In genomic region chr10:30765611-30766010, GRCh38 we compare ENCODE assay signal across 16 cellular contexts.
A peak's percentile ranks its signal among the peaks of the same experiment; 100 is the strongest.
DNase-seq lines count a peak whose midpoint lies in the region.
"Had no signal": no experiment of that assay in that cellular context is flagged by ENCODE, and none has a peak within 500 bp of the region (broad histone marks: within the 10 kb centered on the region; RNA-seq: fewer than 3 reads in every experiment).

No MANE protein-coding gene starts in this region.

- H4K20me1 ChIP-seq in GM23248 (ENCODE audit: insufficient read depth), result no peaks in the 10 kb centered on the region
- H4K20me1 ChIP-seq: BLaER1 had no signal

- H3K4me1 ChIP-seq in GM23248 (ENCODE audit: insufficient read depth), result peaks cover 8% of the 10 kb centered on the region; the same call in 1 of the 2 replicates
- H3K4me1 ChIP-seq: BLaER1, SJCRH30 had no signal

- H3K4me2 ChIP-seq in GM23248 (ENCODE audit: unreplicated experiment), result peak overlapping the region; percentile 1
- H3K4me2 ChIP-seq: BLaER1 had no signal

- no peaks in the 10 kb centered on the region for H3K27me3 ChIP-seq in GM23248 (replicated peaks; ENCODE audit: insufficient read depth)
- H3K27me3 ChIP-seq: BLaER1, SJCRH30 had no signal

- 25 to 41% methylated on average over 8 of the region's 8 CpGs for WGBS in GM23248 (ENCODE audit: low coverage in 1 of 2, low lambda C conversion rate in 2 of 2, missing lambda C conversion rate in 2 of 2), 2 experiments

- no peak overlapping the region for H3K4me3 ChIP-seq in GM23248
- H3K4me3 ChIP-seq: BLaER1, GM12878, SJCRH30 had no signal

- no peaks in the 10 kb centered on the region for H3K36me3 ChIP-seq in GM23248 (ENCODE audit: low read depth)
- H3K36me3 ChIP-seq: BLaER1, SJCRH30 had no signal

- in situ Hi-C loops in GM23248 (cut with MboI), result loop anchor here (25.0 kb wide), 1 partner anchor 722 kb away; no protein-coding TSS in a partner anchor

- H3K79me2 ChIP-seq in GM23248 (ENCODE audit: insufficient read depth), result no peaks in the 10 kb centered on the region

- H3F3A ChIP-seq in GM23248 (ENCODE audit: insufficient read depth), result no peaks in the 10 kb centered on the region

- peak; percentile 43 for DNase-seq in GM23248
- DNase-seq in amniotic epithelial cell (ENCODE audit: low read depth), result peak; percentile 67
- DNase-seq in left kidney (ENCODE audit: low read depth, low spot score), result peak; percentile 70
- peak; percentile 84 for DNase-seq in renal cortical epithelial cell (ENCODE audit: low read depth)
- no peak for DNase-seq in Ammon's horn (ENCODE audit: low spot score)
- no peak for DNase-seq in cardiac septum (ENCODE audit: low spot score)
- no peak for DNase-seq in H4 (ENCODE audit: low spot score)
- DNase-seq in NCI-H2227 treated with DMSO at 0.1 percent for 48 hours (lab: John Stamatoyannopoulos, UW), result no peak
- DNase-seq: CD8-positive, alpha-beta memory T cell; GDM1; NCI-H187; NCI-H69; RPMI8226; SJCRH30 had no signal

- H3K9me2 ChIP-seq in GM23248 (ENCODE audit: insufficient read depth), result no peaks in the 10 kb centered on the region

- peak overlapping the region; percentile 56 for H2AFZ ChIP-seq in GM23248

- H3K9ac ChIP-seq in GM23248, result no peak overlapping the region
- H3K9ac ChIP-seq: BLaER1 had no signal

- intact Hi-C loops in cardiac septum (cut with DNase I), result no loop called here

- H3K27ac ChIP-seq in GM23248, result no peak overlapping the region
- H3K27ac ChIP-seq: BLaER1, SJCRH30 had no signal

- H3K9me3 ChIP-seq in GM23248 (ENCODE audit: low read depth), result no peaks in the 10 kb centered on the region

Comparison
In these comparisons a context has a peak if more than half of its experiments do, and no peak if none do; other contexts are left out.
1. DNase-seq: peak in GM23248 (single experiment), amniotic epithelial cell (single experiment), left kidney (single experiment) and renal cortical epithelial cell (single experiment); none in Ammon's horn (single experiment), cardiac septum (single experiment), H4 (single experiment) and NCI-H2227 treated with DMSO at 0.1 percent for 48 hours (single experiment).